1 cellular context compared by ENCODE assay signal in the genomic region with DNA sequence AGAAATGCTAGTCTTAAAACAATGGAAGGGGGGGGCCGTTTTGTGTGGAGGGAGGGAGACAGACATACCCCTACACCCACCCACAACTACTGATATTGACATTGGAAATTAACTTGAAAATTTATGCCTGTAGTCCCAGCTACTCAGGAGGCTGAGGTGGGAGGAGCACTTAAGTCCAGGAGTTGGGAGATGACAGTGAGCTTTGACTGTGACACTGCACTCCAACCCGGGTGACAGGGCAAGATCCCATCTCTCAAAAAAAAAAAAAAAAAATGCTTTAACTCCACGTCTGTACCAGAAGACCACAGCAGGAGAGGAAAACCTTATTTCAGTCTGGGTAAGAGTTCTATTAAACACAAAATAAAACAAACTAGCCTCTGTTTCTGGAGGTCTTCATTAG.
TF ChIP-seq lines count a peak whose summit lies in the region.

No MANE protein-coding gene starts in this region.

TF ChIP-seq in WTC11, 78 proteins besides CTCF, POLR2A, EP300 and RAD21 (continued from another document):
- TF ChIP-seq, protein P1, sequence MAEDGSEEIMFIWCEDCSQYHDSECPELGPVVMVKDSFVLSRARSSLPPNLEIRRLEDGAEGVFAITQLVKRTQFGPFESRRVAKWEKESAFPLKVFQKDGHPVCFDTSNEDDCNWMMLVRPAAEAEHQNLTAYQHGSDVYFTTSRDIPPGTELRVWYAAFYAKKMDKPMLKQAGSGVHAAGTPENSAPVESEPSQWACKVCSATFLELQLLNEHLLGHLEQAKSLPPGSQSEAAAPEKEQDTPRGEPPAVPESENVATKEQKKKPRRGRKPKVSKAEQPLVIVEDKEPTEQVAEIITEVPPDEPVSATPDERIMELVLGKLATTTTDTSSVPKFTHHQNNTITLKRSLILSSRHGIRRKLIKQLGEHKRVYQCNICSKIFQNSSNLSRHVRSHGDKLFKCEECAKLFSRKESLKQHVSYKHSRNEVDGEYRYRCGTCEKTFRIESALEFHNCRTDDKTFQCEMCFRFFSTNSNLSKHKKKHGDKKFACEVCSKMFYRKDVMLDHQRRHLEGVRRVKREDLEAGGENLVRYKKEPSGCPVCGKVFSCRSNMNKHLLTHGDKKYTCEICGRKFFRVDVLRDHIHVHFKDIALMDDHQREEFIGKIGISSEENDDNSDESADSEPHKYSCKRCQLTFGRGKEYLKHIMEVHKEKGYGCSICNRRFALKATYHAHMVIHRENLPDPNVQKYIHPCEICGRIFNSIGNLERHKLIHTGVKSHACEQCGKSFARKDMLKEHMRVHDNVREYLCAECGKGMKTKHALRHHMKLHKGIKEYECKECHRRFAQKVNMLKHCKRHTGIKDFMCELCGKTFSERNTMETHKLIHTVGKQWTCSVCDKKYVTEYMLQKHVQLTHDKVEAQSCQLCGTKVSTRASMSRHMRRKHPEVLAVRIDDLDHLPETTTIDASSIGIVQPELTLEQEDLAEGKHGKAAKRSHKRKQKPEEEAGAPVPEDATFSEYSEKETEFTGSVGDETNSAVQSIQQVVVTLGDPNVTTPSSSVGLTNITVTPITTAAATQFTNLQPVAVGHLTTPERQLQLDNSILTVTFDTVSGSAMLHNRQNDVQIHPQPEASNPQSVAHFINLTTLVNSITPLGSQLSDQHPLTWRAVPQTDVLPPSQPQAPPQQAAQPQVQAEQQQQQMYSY (CRISPR knock-in tag; IDR thresholded peaks at IDR 0.05) = no peak
- TF ChIP-seq GABPB1 (CRISPR knock-in tag; IDR thresholded peaks at IDR 0.05) = no peak
- TF ChIP-seq TP53 (CRISPR knock-in tag; IDR thresholded peaks at IDR 0.05) = no peak
- TF ChIP-seq TCF7 (CRISPR knock-in tag; IDR thresholded peaks at IDR 0.05; ENCODE audit: low read depth) = no peak
- no peak for TF ChIP-seq GRHL2 (CRISPR knock-in tag; IDR thresholded peaks at IDR 0.05; ENCODE audit: insufficient replicate concordance, severe bottlenecking)
- TF ChIP-seq, protein P2, sequence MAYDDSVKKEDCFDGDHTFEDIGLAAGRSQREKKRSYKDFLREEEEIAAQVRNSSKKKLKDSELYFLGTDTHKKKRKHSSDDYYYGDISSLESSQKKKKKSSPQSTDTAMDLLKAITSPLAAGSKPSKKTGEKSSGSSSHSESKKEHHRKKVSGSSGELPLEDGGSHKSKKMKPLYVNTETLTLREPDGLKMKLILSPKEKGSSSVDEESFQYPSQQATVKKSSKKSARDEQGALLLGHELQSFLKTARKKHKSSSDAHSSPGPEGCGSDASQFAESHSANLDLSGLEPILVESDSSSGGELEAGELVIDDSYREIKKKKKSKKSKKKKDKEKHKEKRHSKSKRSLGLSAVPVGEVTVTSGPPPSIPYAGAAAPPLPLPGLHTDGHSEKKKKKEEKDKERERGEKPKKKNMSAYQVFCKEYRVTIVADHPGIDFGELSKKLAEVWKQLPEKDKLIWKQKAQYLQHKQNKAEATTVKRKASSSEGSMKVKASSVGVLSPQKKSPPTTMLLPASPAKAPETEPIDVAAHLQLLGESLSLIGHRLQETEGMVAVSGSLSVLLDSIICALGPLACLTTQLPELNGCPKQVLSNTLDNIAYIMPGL (CRISPR knock-in tag; IDR thresholded peaks at IDR 0.05) = no peak
